13 cellular contexts compared by ENCODE assay signal in genomic region chr6:82072113-82072512, GRCh38.
DNase-seq lines count a peak whose midpoint lies in the region; ATAC-seq and FAIRE-seq lines count a peak whose summit lies in the region.
"Had no signal": no experiment of that assay in that cellular context is flagged by ENCODE, and none has a peak within 500 bp of the region (broad histone marks: within the 10 kb centered on the region; RNA-seq: fewer than 3 reads in every experiment).

No MANE protein-coding gene starts in this region.

- no peak overlapping the region for H3K14ac ChIP-seq in mesenchymal stem cell (ENCODE audit: low read length in 2 of 2)

- no peak overlapping the region for H3K23ac ChIP-seq in mesenchymal stem cell (ENCODE audit: low read length in 2 of 2)

- no peak overlapping the region for H2AK5ac ChIP-seq in mesenchymal stem cell (ENCODE audit: low read length, severe bottlenecking)

- POLR2A ChIA-PET in naive thymus-derived CD8-positive, alpha-beta T cell (lab: Charles Lee), result no interaction called here

- no peak for ATAC-seq in naive thymus-derived CD8-positive, alpha-beta T cell
- ATAC-seq: lower lobe of right lung; Right ventricle myocardium inferior; stimulated activated naive B cell treated with anti-CD40 and anti-IgM and Interleukin-4, amounts not matched to agents 10 μg/mL and 1 μg/mL and 100 μg/mL, for 72 hours had no signal

- H3K4me3 Mint-ChIP-seq in naive thymus-derived CD8-positive, alpha-beta T cell, result no peak overlapping the region
- H3K4me3 Mint-ChIP-seq: CD4-positive, CD25-positive, alpha-beta regulatory T cell; stimulated activated naive B cell treated with anti-CD40 and anti-IgM and Interleukin-4, amounts not matched to agents 10 μg/mL and 1 μg/mL and 100 μg/mL, for 72 hours had no signal

- no peak overlapping the region for H3K4ac ChIP-seq in mesenchymal stem cell (ENCODE audit: low read depth in 1 of 2, low read length in 2 of 2)

- H3K36me3 Mint-ChIP-seq in naive thymus-derived CD8-positive, alpha-beta T cell, result no peaks in the 10 kb centered on the region
- H3K36me3 Mint-ChIP-seq: CD4-positive, CD25-positive, alpha-beta regulatory T cell; stimulated activated naive B cell treated with anti-CD40 and anti-IgM and Interleukin-4, amounts not matched to agents 10 μg/mL and 1 μg/mL and 100 μg/mL, for 72 hours had no signal

- no peak overlapping the region for H2BK15ac ChIP-seq in mesenchymal stem cell (ENCODE audit: low read depth, poor library complexity, severe bottlenecking)

- H4K91ac ChIP-seq in mesenchymal stem cell (ENCODE audit: low read length), result no peak overlapping the region

- H3K18ac ChIP-seq in mesenchymal stem cell (ENCODE audit: low read depth in 1 of 2, low read length in 2 of 2), result no peak overlapping the region

- H3K27me3 Mint-ChIP-seq in naive thymus-derived CD8-positive, alpha-beta T cell, result peaks cover 0 to 3% (median 0%) of the 10 kb centered on the region in 5 donors
- H3K27me3 Mint-ChIP-seq: CD4-positive, CD25-positive, alpha-beta regulatory T cell; stimulated activated naive B cell treated with anti-CD40 and anti-IgM and Interleukin-4, amounts not matched to agents 10 μg/mL and 1 μg/mL and 100 μg/mL, for 72 hours had no signal

- 76% methylated on average over 1 of the region's 1 CpG for WGBS in mesenchymal stem cell

- no peak overlapping the region for H3K4me3 ChIP-seq in mesenchymal stem cell (ENCODE audit: insufficient read depth in 1 of 2, low read depth in 1 of 2, low read length in 2 of 2)
- H3K4me3 ChIP-seq: lower lobe of right lung, ovary had no signal

- FAIRE-seq in RCC 7860 (lab: Jason Lieb, UNC), result no peak

- H3K9me3 ChIP-seq in mesenchymal stem cell (ENCODE audit: control insufficient read depth, low read length), result no peaks in the 10 kb centered on the region
- H3K9me3 ChIP-seq: lower lobe of right lung, ovary had no signal

- DNase-seq in ELR (ENCODE audit: low read depth) (peak; percentile 10), NCI-H1694 (lab: John Stamatoyannopoulos, UW) (peak; percentile 24), RCC 7860 (ENCODE audit: low spot score) (peak; percentile 14), mesenchymal stem cell (no peak), caudate nucleus (lab: John Stamatoyannopoulos, UW) (no peak), DMS79 treated with DMSO at 0.1 percent for 48 hours (lab: John Stamatoyannopoulos, UW) (no peak), pons (ENCODE audit: low spot score) (no peak)
- DNase-seq in naive thymus-derived CD8-positive, alpha-beta T cell, result no peak
- DNase-seq: CD4-positive, CD25-positive, alpha-beta regulatory T cell; lower lobe of right lung; ovary; stimulated activated naive B cell treated with anti-CD40 and anti-IgM and Interleukin-4, amounts not matched to agents 10 μg/mL and 1 μg/mL and 100 μg/mL, for 72 hours had no signal

- H2BK120ac ChIP-seq in mesenchymal stem cell (ENCODE audit: low read depth, low read length), result no peak overlapping the region

- peaks cover 8% of the 10 kb centered on the region for H3K4me1 ChIP-seq in mesenchymal stem cell (ENCODE audit: control insufficient read depth, insufficient read depth, low read depth, low read length)
- H3K4me1 ChIP-seq: lower lobe of right lung had no signal

- H2BK12ac ChIP-seq in mesenchymal stem cell (ENCODE audit: low read length in 2 of 2), result no peak overlapping the region

- no peak overlapping the region for H2BK5ac ChIP-seq in mesenchymal stem cell (ENCODE audit: low read depth, low read length, poor library complexity, severe bottlenecking)

- H3K27me3 ChIP-seq in mesenchymal stem cell (ENCODE audit: control insufficient read depth in 1 of 2, insufficient read depth in 1 of 2, low read length in 2 of 2), result no peaks in the 10 kb centered on the region
- H3K27me3 ChIP-seq: ovary had no signal

- H2AFZ ChIP-seq in mesenchymal stem cell (ENCODE audit: low read depth, low read length), result no peak overlapping the region

- H3K79me1 ChIP-seq in mesenchymal stem cell (replicated peaks; ENCODE audit: low read length, poor library complexity, severe bottlenecking), result no peaks in the 10 kb centered on the region

- H3K27ac Mint-ChIP-seq in naive thymus-derived CD8-positive, alpha-beta T cell, result no peak overlapping the region
- H3K27ac Mint-ChIP-seq: CD4-positive, CD25-positive, alpha-beta regulatory T cell; stimulated activated naive B cell treated with anti-CD40 and anti-IgM and Interleukin-4, amounts not matched to agents 10 μg/mL and 1 μg/mL and 100 μg/mL, for 72 hours had no signal

- H4K8ac ChIP-seq in mesenchymal stem cell (ENCODE audit: low read length), result no peak overlapping the region

- peak overlapping the region; percentile 64 for H3K27ac ChIP-seq in mesenchymal stem cell (ENCODE audit: low read length, poor library complexity, severe bottlenecking)
- no peak overlapping the region for H3K27ac ChIP-seq in caudate nucleus (ENCODE audit: low read depth, low read length)
- H3K27ac ChIP-seq: lower lobe of right lung, ovary had no signal

- no peaks in the 10 kb centered on the region for H3K36me3 ChIP-seq in mesenchymal stem cell (ENCODE audit: control insufficient read depth in 1 of 2, insufficient read depth in 2 of 2, low read depth in 1 of 2, low read length in 2 of 2)
- H3K36me3 ChIP-seq: lower lobe of right lung, ovary had no signal

- H3K9me3 Mint-ChIP-seq in naive thymus-derived CD8-positive, alpha-beta T cell, result peaks cover 0 to 3% (median 0%) of the 10 kb centered on the region in 9 donors
- H3K9me3 Mint-ChIP-seq: stimulated activated naive B cell treated with anti-CD40 and anti-IgM and Interleukin-4, amounts not matched to agents 10 μg/mL and 1 μg/mL and 100 μg/mL, for 72 hours had no signal

- H3K4me1 Mint-ChIP-seq in naive thymus-derived CD8-positive, alpha-beta T cell, result no peaks in the 10 kb centered on the region
- H3K4me1 Mint-ChIP-seq: CD4-positive, CD25-positive, alpha-beta regulatory T cell; stimulated activated naive B cell treated with anti-CD40 and anti-IgM and Interleukin-4, amounts not matched to agents 10 μg/mL and 1 μg/mL and 100 μg/mL, for 72 hours had no signal

- H3K9ac ChIP-seq in mesenchymal stem cell (ENCODE audit: low read length), result no peak overlapping the region

- H3K4me2 ChIP-seq in mesenchymal stem cell (ENCODE audit: low read length, poor library complexity, severe bottlenecking), result no peak overlapping the region

Comparison
In these comparisons a context has a peak if more than half of its experiments do, and no peak if none do; other contexts are left out.
1. DNase-seq: peak in ELR (single experiment), NCI-H1694 (single experiment) and RCC 7860 (single experiment); none in mesenchymal stem cell (single experiment), caudate nucleus (0 of 61), DMS79 treated with DMSO at 0.1 percent for 48 hours (single experiment), naive thymus-derived CD8-positive, alpha-beta T cell (0 of 10) and pons (single experiment).